ENCODE assay signal across 8 cellular contexts in genomic region chr6:3848925-3849605, GRCh38. TPM values are rescaled to one million over a fixed set of nuclear protein-coding genes. Genes with fewer than 3 reads are reported as not detected.
DNase-seq lines count a peak whose midpoint lies in the region; ATAC-seq and TF ChIP-seq lines count a peak whose summit lies in the region.

Gene FAM50B (plus strand): TSS chr6:3849373. CDS start chr6:3849812, 439 bp downstream.

- 46 to 54% (median 47%) methylated on average over 43 to 49 of the region's 49 CpGs for WGBS in psoas muscle, 3 donors

- peak; percentile 41 for DNase-seq in DMS79 (lab: John Stamatoyannopoulos, UW)
- DNase-seq in LHCN-M2 (ENCODE audit: low read depth): peak; percentile 81
- peak; percentile 55 for DNase-seq in SW480 (ENCODE audit: low spot score)
- DNase-seq in amygdala (lab: John Stamatoyannopoulos, UW): peak; percentile 33 to 97 (median 86)
- DNase-seq in left ventricle myocardium inferior: peak; percentile 95
- peak; percentile 93 to 97 for DNase-seq in psoas muscle
- DNase-seq in ureter (ENCODE audit: low spot score): peak; percentile 95

- H3K9me3 ChIP-seq in left ventricle myocardium inferior (replicated peaks): no peaks in the 10 kb centered on the region
- no peaks in the 10 kb centered on the region for H3K9me3 ChIP-seq in psoas muscle

- H3K4me3 ChIP-seq in left ventricle myocardium inferior (peak within 1 kb of the TSS; percentile 68), psoas muscle (peak within 1 kb of the TSS; percentile 66)

- H3K36me3 ChIP-seq in left ventricle myocardium inferior: no peaks in the 10 kb centered on the region
- H3K36me3 ChIP-seq in psoas muscle (ENCODE audit: insufficient read depth in 1 of 2, low read depth in 1 of 2): no peaks in the 10 kb centered on the region

- H3K27me3 ChIP-seq in left ventricle myocardium inferior (ENCODE audit: low read depth) (no peaks in the 10 kb centered on the region), psoas muscle (ENCODE audit: insufficient read depth in 3 of 3, low read length in 2 of 3) (no peaks in the 10 kb centered on the region)

- peaks cover 16% of the 10 kb centered on the region for H3K4me1 ChIP-seq in left ventricle myocardium inferior
- no peaks in the 10 kb centered on the region for H3K4me1 ChIP-seq in psoas muscle

- ATAC-seq in GM21619 (IDR thresholded peaks at IDR 0.05; ENCODE audit: unreplicated experiment): peak; percentile 86
- peak; percentile 93 to 99 (median 94) for ATAC-seq in psoas muscle

- intact Hi-C loops in left ventricle myocardium inferior (cut with micrococcal nuclease) (no loop called here), psoas muscle (cut with DNase I) (loop anchor here (2.0 to 5.0 kb wide), 4 partner anchors 83 to 143 kb away; no protein-coding TSS in a partner anchor)

- TF ChIP-seq CTCF in left ventricle myocardium inferior (IDR thresholded peaks at IDR 0.05; ENCODE audit: borderline replicate concordance) (peak; percentile 96), psoas muscle (IDR thresholded peaks at IDR 0.05) (peak; percentile 93)

- H3K27ac ChIP-seq in left ventricle myocardium inferior (replicated peaks) (peak within 1 kb of the TSS; percentile 82), psoas muscle (peak within 1 kb of the TSS; percentile 82)

RNA-seq across cellular contexts. Expression of gene FAM50B, which starts in this region (rescaled TPM):
- total RNA-seq in LHCN-M2 (2014; rRNA removed) (8.5 and 13.6 TPM in 2 replicates), left ventricle myocardium inferior (23.2 TPM), psoas muscle (10 to 100 TPM; 10.8 to 19.6 (median 12.4) TPM), ureter (10.7 TPM)
- 13.2 TPM for polyA plus RNA-seq in LHCN-M2 (2012)
- polyA plus RNA-seq in psoas muscle: 10 to 100 TPM; 10.1 to 16.4 (median 11.4) TPM

Comparison
In these comparisons a context has a peak if more than half of its experiments do, and no peak if none do; other contexts are left out.
1. Peak in every context shown above with its lines: DNase-seq, ATAC-seq, H3K4me3 ChIP-seq and H3K27ac ChIP-seq.
2. DNase-seq: peak in every context shown above with its lines; median percentile 95 in left ventricle myocardium inferior; 95 in psoas muscle; 95 in ureter; 86 in amygdala; 81 in LHCN-M2; 55 in SW480; 41 in DMS79.